Comparison of ENCODE assay signal across 2 cellular contexts in genomic region chr5:176362098-176362442, GRCh38.
TF ChIP-seq lines count a peak whose summit lies in the region.

No MANE protein-coding gene starts in this region.

TF ChIP-seq in GM12891, 5 proteins besides CTCF, POLR2A, EP300 and RAD21:
- no peak for TF ChIP-seq POLR2AphosphoS5 (IDR thresholded peaks at IDR 0.05; ENCODE audit: low read depth, low read length)
- peak; percentile 44; the same call in 1 of the 2 replicates for TF ChIP-seq SPI1 (IDR thresholded peaks at IDR 0.05; ENCODE audit: low read depth, low read length)
TF ChIP-seq in GM12891: peak in this region for 1.

TF ChIP-seq in HepG2, 621 proteins besides CTCF, POLR2A, EP300 and RAD21:
- 0 out of 2 replicates have a peak, but pooled peaks have one; percentile 5 for TF ChIP-seq ZNF761 (CRISPR knock-in tag; conservative IDR thresholded peaks at IDR 0.05)
- TF ChIP-seq TBL1XR1 (IDR thresholded peaks at IDR 0.05; ENCODE audit: borderline replicate concordance, low read length, partially characterized antibody): no peak
- TF ChIP-seq BRF2 (CRISPR knock-in tag; IDR thresholded peaks at IDR 0.05): 0 out of 2 replicates have a peak, but pooled peaks have one; percentile 6
- 0 out of 2 replicates have a peak, but pooled peaks have one; percentile 0 for TF ChIP-seq ZBTB42 (CRISPR knock-in tag; IDR thresholded peaks at IDR 0.05)
- 0 out of 2 replicates have a peak, but pooled peaks have one; percentile 60 for TF ChIP-seq ZKSCAN5 (CRISPR knock-in tag; IDR thresholded peaks at IDR 0.05)
- TF ChIP-seq NBN (conservative IDR thresholded peaks at IDR 0.05): no peak
- no peak for TF ChIP-seq ZBTB20 (CRISPR knock-in tag; IDR thresholded peaks at IDR 0.05; ENCODE audit: borderline replicate concordance, low read depth)
- 0 out of 2 replicates have a peak, but pooled peaks have one; percentile 1 for TF ChIP-seq HNF1B (CRISPR knock-in tag; IDR thresholded peaks at IDR 0.05)
- TF ChIP-seq ATM (IDR thresholded peaks at IDR 0.05; ENCODE audit: borderline replicate concordance): no peak
- TF ChIP-seq REST (IDR thresholded peaks at IDR 0.05; ENCODE audit: borderline replicate concordance in 1 of 2, low read depth in 1 of 2, low read length in 2 of 2): no peak
- no peak for TF ChIP-seq MYC (CRISPR knock-in tag; IDR thresholded peaks at IDR 0.05; ENCODE audit: borderline replicate concordance)
- no peak for TF ChIP-seq MTF1 (CRISPR knock-in tag; IDR thresholded peaks at IDR 0.05)
- 0 out of 2 replicates have a peak, but pooled peaks have one; percentile 21 for TF ChIP-seq RARG (CRISPR knock-in tag; IDR thresholded peaks at IDR 0.05; ENCODE audit: low read depth)
- TF ChIP-seq BORCS8-MEF2B (CRISPR knock-in tag; IDR thresholded peaks at IDR 0.05): peak; percentile 13; the same call in 1 of the 2 replicates
- TF ChIP-seq SAFB2 (CRISPR knock-in tag; IDR thresholded peaks at IDR 0.05; ENCODE audit: borderline replicate concordance, low read depth): no peak
- TF ChIP-seq ATRX (CRISPR knock-in tag; IDR thresholded peaks at IDR 0.05; ENCODE audit: borderline replicate concordance): no peak
- no peak for TF ChIP-seq ZFP36L1 (CRISPR knock-in tag; IDR thresholded peaks at IDR 0.05)
- no peak for TF ChIP-seq CREB1 (IDR thresholded peaks at IDR 0.05)
- TF ChIP-seq CREB1 (CRISPR knock-in tag; IDR thresholded peaks at IDR 0.05): no peak
- no peak for TF ChIP-seq FLYWCH1 (CRISPR knock-in tag; IDR thresholded peaks at IDR 0.05)
- 0 out of 2 replicates have a peak, but pooled peaks have one; percentile 11 for TF ChIP-seq ZNF512B (CRISPR knock-in tag; IDR thresholded peaks at IDR 0.05; ENCODE audit: borderline replicate concordance)
- TF ChIP-seq ZNF138 (CRISPR knock-in tag; IDR thresholded peaks at IDR 0.05; ENCODE audit: low read depth): 0 out of 2 replicates have a peak, but pooled peaks have one; percentile 4
- no peak for TF ChIP-seq SOX5 (CRISPR knock-in tag; IDR thresholded peaks at IDR 0.05; ENCODE audit: borderline replicate concordance)
